Comparison of ENCODE assay signal across 1 cellular context in the genomic region with DNA sequence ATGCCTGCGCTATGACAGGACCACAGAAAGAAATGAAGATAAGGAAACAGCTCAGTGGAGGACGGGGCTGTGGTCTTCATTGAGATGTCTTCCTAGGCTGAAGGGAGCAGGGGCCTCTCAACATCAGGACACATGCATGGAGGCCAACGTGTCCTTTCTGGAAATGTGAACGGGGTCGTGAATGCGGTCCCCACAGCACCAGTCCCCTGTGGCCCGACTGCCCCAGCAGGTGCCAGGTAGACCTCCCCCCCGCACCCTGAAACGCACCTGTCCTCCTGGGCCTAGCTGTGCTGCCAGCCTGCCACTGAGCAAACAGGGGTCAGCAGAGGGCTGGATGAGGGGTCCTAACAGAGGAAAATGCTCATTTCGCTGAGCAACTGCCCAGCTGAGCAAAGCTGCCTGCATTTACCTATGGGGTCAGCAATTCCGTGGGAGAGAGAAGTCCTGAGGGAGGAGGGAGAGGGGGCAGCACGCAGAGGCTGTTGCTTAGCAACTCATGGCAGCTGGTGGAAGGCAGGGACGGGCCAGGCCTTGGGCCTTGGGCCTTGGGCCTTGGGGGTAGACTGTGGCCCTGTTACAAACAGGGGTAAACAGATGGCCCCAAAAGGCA.
TF ChIP-seq lines count a peak whose summit lies in the region.

No MANE protein-coding gene starts in this region.

TF ChIP-seq in K562, 482 proteins besides CTCF, POLR2A, EP300 and RAD21:
- TF ChIP-seq ELF2 (CRISPR knock-in tag; IDR thresholded peaks at IDR 0.05) (no peak), RFX1 (IDR thresholded peaks at IDR 0.05) (peak; percentile 65)
